9 cellular contexts compared by ENCODE assay signal in the genomic region with DNA sequence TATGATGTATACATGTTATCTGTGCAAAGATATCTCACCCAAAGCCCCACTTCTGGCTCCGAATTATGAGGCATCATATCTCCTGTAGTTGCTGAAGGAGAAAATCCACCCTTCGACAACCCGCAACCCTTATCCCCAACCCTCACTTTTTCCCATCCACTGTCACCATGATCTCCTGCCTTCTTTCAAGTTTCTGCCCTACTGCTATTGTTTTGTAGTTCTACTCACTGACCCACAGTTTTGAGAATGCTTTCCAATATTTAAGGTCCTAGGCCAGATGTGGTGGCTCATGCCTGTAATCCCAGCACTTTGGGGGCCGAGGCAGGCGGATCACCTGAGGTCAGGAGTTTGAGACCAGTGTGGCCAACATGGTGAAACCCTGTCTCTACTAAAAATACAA. TPM values are rescaled to one million over a fixed set of nuclear protein-coding genes. Genes with fewer than 3 reads are reported as not detected.
"Had no signal": no experiment of that assay in that cellular context is flagged by ENCODE, and none has a peak within 500 bp of the region (broad histone marks: within the 10 kb centered on the region; RNA-seq: fewer than 3 reads in every experiment).

No MANE protein-coding gene starts in this region.

- H2AFZ ChIP-seq: GM23248 had no signal

- DNase-seq: GM23248, GOT3, H7, HFFc6, IMR-90 had no signal

- H3K9me3 ChIP-seq: HAP-1 had no signal

- FAIRE-seq: HTR-8/SVneo, K562 had no signal

- H3K27ac Mint-ChIP-seq: HFFc6 had no signal

- H3K36me3 ChIP-seq: HAP-1 had no signal

- H3K4me1 ChIP-seq: HAP-1 had no signal

- ATAC-seq: HCT116, K562 had no signal

- H3K4me3 Mint-ChIP-seq: HFFc6 had no signal

- H3K4me3 ChIP-seq: GM23248, HAP-1, K562 had no signal

- H3K9me3 Mint-ChIP-seq: HFFc6 had no signal

- H3K9ac ChIP-seq: GM23248 had no signal

- H3K27ac ChIP-seq: GM23248 had no signal

RNA-seq across cellular contexts. Expression of a gene that starts 22.2 kb away (rescaled TPM):
- total RNA-seq: GM23248, H7, HFFc6, IMR-90, K562 had no signal
- polyA plus RNA-seq: GM23248, IMR-90, K562 had no signal
